Comparison of ENCODE assay signal across 2 cellular contexts in genomic region chr4:183553147-183553478, GRCh38.
A peak's percentile ranks its signal among the peaks of the same experiment; 100 is the strongest.
TF ChIP-seq lines count a peak whose summit lies in the region.

No MANE protein-coding gene starts in this region.

TF ChIP-seq in H1, 55 proteins besides CTCF, POLR2A, EP300 and RAD21:
- peak; percentile 83 for TF ChIP-seq ASH2L (IDR thresholded peaks at IDR 0.05; ENCODE audit: low read length)

TF ChIP-seq in HepG2, 621 proteins besides CTCF, POLR2A, EP300 and RAD21:
- TF ChIP-seq ASH2L (IDR thresholded peaks at IDR 0.05; ENCODE audit: insufficient read length, low read depth, low read length): peak; percentile 73
